ENCODE assay signal across 24 cellular contexts in the genomic region with DNA sequence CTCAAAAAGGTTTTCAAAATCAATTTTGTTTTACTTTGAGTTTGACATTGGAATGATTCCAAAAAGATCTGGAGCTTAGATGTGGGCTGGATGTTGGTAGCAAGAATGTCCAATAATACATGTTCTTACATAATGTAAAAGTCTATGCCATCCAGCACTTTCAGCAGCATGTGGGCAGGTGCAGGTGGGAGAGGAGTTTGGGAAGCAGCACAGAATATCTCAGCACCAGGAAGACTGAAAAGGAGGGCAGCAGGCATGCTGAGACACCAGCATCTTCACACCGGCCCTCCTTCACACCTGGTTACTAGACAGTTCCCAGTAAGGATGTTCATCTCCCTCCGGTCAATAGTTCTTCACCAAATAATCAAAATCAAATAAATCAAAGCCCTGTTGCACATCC.
"Had no signal": no experiment of that assay in that cellular context is flagged by ENCODE, and none has a peak within 500 bp of the region (broad histone marks: within the 10 kb centered on the region; RNA-seq: fewer than 3 reads in every experiment).

No MANE protein-coding gene starts in this region.

- H3K4me3 ChIP-seq: left lung, lower lobe of right lung, ovary, skin epidermis, stomach, suprapubic skin, tibial nerve, uterus had no signal

- H3K27ac ChIP-seq: left lung, lower lobe of right lung, ovary, skin epidermis, stomach, suprapubic skin, tibial nerve, uterus had no signal

- H3K4me3 Mint-ChIP-seq: naive thymus-derived CD8-positive, alpha-beta T cell; nephron; stimulated activated naive B cell treated with anti-CD40 and anti-IgM and Interleukin-4, amounts not matched to agents 10 μg/mL and 1 μg/mL and 100 μg/mL, for 72 hours; type B pancreatic cell had no signal

- H3K4me1 Mint-ChIP-seq: naive thymus-derived CD8-positive, alpha-beta T cell; stimulated activated naive B cell treated with anti-CD40 and anti-IgM and Interleukin-4, amounts not matched to agents 10 μg/mL and 1 μg/mL and 100 μg/mL, for 72 hours had no signal

- H3K27ac Mint-ChIP-seq: nephron; progenitor cell of endocrine pancreas; stimulated activated naive B cell treated with anti-CD40 and anti-IgM and Interleukin-4, amounts not matched to agents 10 μg/mL and 1 μg/mL and 100 μg/mL, for 72 hours; type B pancreatic cell had no signal

- H3K36me3 Mint-ChIP-seq: naive thymus-derived CD8-positive, alpha-beta T cell; type B pancreatic cell had no signal

- H3K9me3 Mint-ChIP-seq: nephron, type B pancreatic cell had no signal

- H3K36me3 ChIP-seq: left lung, lower lobe of right lung, ovary, stomach, suprapubic skin, tibial nerve, uterus had no signal

- H3K9me3 ChIP-seq: left lung, lower lobe of right lung, ovary, stomach, suprapubic skin, tibial nerve, uterus had no signal

- H3K4me1 ChIP-seq: left lung, lower lobe of right lung, suprapubic skin had no signal

- DNase-seq: kidney; left colon; left lung; lower lobe of right lung; mammary epithelial cell; mesenchymal stem cell; naive thymus-derived CD8-positive, alpha-beta T cell; ovary; retina; right cardiac atrium; stimulated activated CD4-positive, alpha-beta T cell treated with anti-CD3 and anti-CD28 coated beads, Interleukin-12 subunit alpha, Interleukin-12 subunit beta, amount 100 ng/mL, for 4 hours; stimulated activated CD4-positive, alpha-beta T cell treated with anti-CD3 and anti-CD28 coated beads, Interleukin-15, amount 100 ng/mL, for 24 hours; stimulated activated CD4-positive, alpha-beta T cell treated with anti-CD3 and anti-CD28 coated beads, Interleukin-2, amount 100 ng/mL, for 24 hours; stimulated activated CD4-positive, alpha-beta T cell treated with anti-CD3 and anti-CD28 coated beads, Interleukin-4, amount 100 ng/mL, for 1 hour; stimulated activated naive B cell treated with anti-CD40 and anti-IgM and Interleukin-4, amounts not matched to agents 10 μg/mL and 1 μg/mL and 100 μg/mL, for 72 hours; stimulated activated naive CD8-positive, alpha-beta T cell treated with anti-CD3 and anti-CD28 coated beads, Interleukin-15, Interleukin-2, amounts not matched to agents 100 U/mL and 50 U/mL, for 24 hours; stomach; uterus had no signal
